14 cellular contexts compared by ENCODE assay signal in genomic region chr1:168407832-168408530, GRCh38.
DNase-seq lines count a peak whose midpoint lies in the region; ATAC-seq, FAIRE-seq and TF ChIP-seq lines count a peak whose summit lies in the region.
"Had no signal": no experiment of that assay in that cellular context is flagged by ENCODE, and none has a peak within 500 bp of the region (broad histone marks: within the 10 kb centered on the region; RNA-seq: fewer than 3 reads in every experiment).

No MANE protein-coding gene starts in this region.

- H3K36me3 Mint-ChIP-seq in activated CD8-positive, alpha-beta T cell treated with anti-CD3 and anti-CD28 coated beads for 36 hours (ENCODE audit: low read depth), result peaks cover 6% of the 10 kb centered on the region

- no peak for TF ChIP-seq EP300 in Ishikawa (IDR thresholded peaks at IDR 0.05; ENCODE audit: borderline replicate concordance)

- no peak overlapping the region for H3K27ac ChIP-seq in WERI-Rb-1
- H3K27ac ChIP-seq: C4-2B, dorsolateral prefrontal cortex, esophagus squamous epithelium, left lung, psoas muscle, VCaP had no signal

- H3K4me3 Mint-ChIP-seq in activated CD8-positive, alpha-beta T cell treated with anti-CD3 and anti-CD28 coated beads for 36 hours, result peak overlapping the region; percentile 43

- DNase-seq in D721Med (ENCODE audit: insufficient read length, low spot score), result no peak
- no peak for DNase-seq in activated CD8-positive, alpha-beta T cell treated with anti-CD3 and anti-CD28 coated beads for 36 hours
- no peak for DNase-seq in mucosa of descending colon
- no peak for DNase-seq in WERI-Rb-1
- DNase-seq in NCI-H748 (lab: John Stamatoyannopoulos, UW; ENCODE audit: unreplicated experiment), result no peak
- DNase-seq in HTR-8/SVneo (ENCODE audit: insufficient read length, low spot score), result no peak
- DNase-seq: dorsolateral prefrontal cortex, esophagus squamous epithelium, left lung, NCI-H1105, psoas muscle had no signal

- no peak for TF ChIP-seq RAD21 in Ishikawa (IDR thresholded peaks at IDR 0.05; ENCODE audit: low read depth)

- H3K27me3 ChIP-seq in WERI-Rb-1 (ENCODE audit: insufficient read depth, low read depth, severe bottlenecking), result no peaks in the 10 kb centered on the region
- H3K27me3 ChIP-seq: dorsolateral prefrontal cortex, esophagus squamous epithelium, left lung had no signal

- no peaks in the 10 kb centered on the region for H3K4me1 ChIP-seq in mucosa of descending colon (ENCODE audit: low read depth)
- H3K4me1 ChIP-seq: left lung, psoas muscle had no signal

- intact Hi-C loops in activated CD8-positive, alpha-beta T cell treated with anti-CD3 and anti-CD28 coated beads for 36 hours (cut with micrococcal nuclease), result no loop called here
- intact Hi-C loops in mucosa of descending colon (cut with DNase I, micrococcal nuclease), result no loop called here

- no peaks in the 10 kb centered on the region for H3K27me3 Mint-ChIP-seq in activated CD8-positive, alpha-beta T cell treated with anti-CD3 and anti-CD28 coated beads for 36 hours

- peaks cover 44% of the 10 kb centered on the region for H3K4me1 Mint-ChIP-seq in activated CD8-positive, alpha-beta T cell treated with anti-CD3 and anti-CD28 coated beads for 36 hours (ENCODE audit: low read depth)

- CTCF ChIA-PET in activated CD8-positive, alpha-beta T cell treated with anti-CD3 and anti-CD28 coated beads for 36 hours (lab: Charles Lee), result interaction anchor here (0.7 to 4.2 kb wide), 3 partner anchors 14 to 173 kb away, joined by 3 to 20 read pairs (median 3); no protein-coding TSS in a partner anchor

- TF ChIP-seq CTCF in D721Med (IDR thresholded peaks at IDR 0.05; ENCODE audit: insufficient read depth, missing control alignments) (no peak), mucosa of descending colon (IDR thresholded peaks at IDR 0.05) (no peak), WERI-Rb-1 (IDR thresholded peaks at IDR 0.05; ENCODE audit: low read depth, low read length) (no peak)
- TF ChIP-seq CTCF in activated CD8-positive, alpha-beta T cell treated with anti-CD3 and anti-CD28 coated beads for 36 hours (IDR thresholded peaks at IDR 0.05), result no peak

- H3K9me3 Mint-ChIP-seq in activated CD8-positive, alpha-beta T cell treated with anti-CD3 and anti-CD28 coated beads for 36 hours, result peaks cover 11% of the 10 kb centered on the region

- peak overlapping the region; percentile 76 for H3K27ac Mint-ChIP-seq in activated CD8-positive, alpha-beta T cell treated with anti-CD3 and anti-CD28 coated beads for 36 hours

- POLR2A ChIA-PET in activated CD8-positive, alpha-beta T cell treated with anti-CD3 and anti-CD28 coated beads for 36 hours (lab: Charles Lee), result interaction anchor here (0.5 to 1.9 kb wide), 2 partner anchors 8 to 679 kb away, joined by 3 to 4 read pairs; no protein-coding TSS in a partner anchor

- H3K9me3 ChIP-seq in mucosa of descending colon (no peaks in the 10 kb centered on the region), WERI-Rb-1 (ENCODE audit: severe bottlenecking) (no peaks in the 10 kb centered on the region)
- H3K9me3 ChIP-seq: esophagus squamous epithelium, psoas muscle had no signal

- no peak for ATAC-seq in activated CD8-positive, alpha-beta T cell treated with anti-CD3 and anti-CD28 coated beads for 36 hours
- ATAC-seq in mucosa of descending colon, result peak; percentile 11
- ATAC-seq: left lung, psoas muscle had no signal

- H3K36me3 ChIP-seq in mucosa of descending colon (ENCODE audit: low read depth) (no peaks in the 10 kb centered on the region), WERI-Rb-1 (no peaks in the 10 kb centered on the region)
- H3K36me3 ChIP-seq: esophagus squamous epithelium, left lung had no signal

- H3K4me3 ChIP-seq in mucosa of descending colon, result no peak overlapping the region
- no peak overlapping the region for H3K4me3 ChIP-seq in WERI-Rb-1 (ENCODE audit: low read depth, low read length)
- H3K4me3 ChIP-seq: dorsolateral prefrontal cortex, esophagus squamous epithelium, left lung, psoas muscle had no signal

- FAIRE-seq in D721Med (lab: Jason Lieb, UNC) (peak; percentile 46), HTR-8/SVneo (lab: Jason Lieb, UNC) (no peak)

TF ChIP-seq in Ishikawa, 13 proteins besides CTCF, POLR2A, EP300 and RAD21:
- no peak for TF ChIP-seq TAF1 (IDR thresholded peaks at IDR 0.05; ENCODE audit: low read depth)
- peak; percentile 56; the same call in 1 of the 2 replicates for TF ChIP-seq REST (IDR thresholded peaks at IDR 0.05; ENCODE audit: low read depth)
- no peak for TF ChIP-seq NFIC (IDR thresholded peaks at IDR 0.05)
- TF ChIP-seq ZBTB7A (IDR thresholded peaks at IDR 0.05; ENCODE audit: low read depth), result no peak
- TF ChIP-seq YY1 (IDR thresholded peaks at IDR 0.05; ENCODE audit: low read depth), result no peak
- TF ChIP-seq CREB1 (IDR thresholded peaks at IDR 0.05; ENCODE audit: low read depth), result no peak
- TF ChIP-seq TEAD4 (IDR thresholded peaks at IDR 0.05), result no peak
